ENCODE assay signal across 17 cellular contexts in genomic region chr6:68127066-68127465, GRCh38.
"Had no signal": no experiment of that assay in that cellular context is flagged by ENCODE, and none has a peak within 500 bp of the region (broad histone marks: within the 10 kb centered on the region; RNA-seq: fewer than 3 reads in every experiment).

No MANE protein-coding gene starts in this region.

- H3K27ac ChIP-seq: cardiac muscle cell, prostate gland, skin epidermis, transverse colon, vagina had no signal

- H3K36me3 ChIP-seq: cardiac muscle cell, prostate gland, transverse colon, vagina had no signal

- H3K4me3 ChIP-seq: cardiac muscle cell, lung, prostate gland, skin epidermis, transverse colon, vagina had no signal

- H3K4me3 Mint-ChIP-seq: activated CD8-positive, alpha-beta memory T cell treated with anti-CD3 and anti-CD28 coated beads, Interleukin-2, amount 10 ng/mL, durations not matched to agents 7 days and 5 days; activated naive CD4-positive, alpha-beta T cell treated with anti-CD3 and anti-CD28 coated beads, Interleukin-2, amount 50 U/mL, for 24 hours; activated T-cell treated with anti-CD3 and anti-CD28 coated beads, Interleukin-2, amount 50 U/mL, for 24 hours had no signal

- ATAC-seq: activated CD8-positive, alpha-beta memory T cell treated with anti-CD3 and anti-CD28 coated beads, Interleukin-2, amount 10 ng/mL, durations not matched to agents 7 days and 5 days; right cardiac atrium; stimulated activated naive CD8-positive, alpha-beta T cell treated with anti-CD3 and anti-CD28 coated beads, Interleukin-15, Interleukin-2, amounts not matched to agents 100 U/mL and 50 U/mL, for 24 hours had no signal

- H3K27me3 Mint-ChIP-seq: activated CD8-positive, alpha-beta memory T cell treated with anti-CD3 and anti-CD28 coated beads, Interleukin-2, amount 10 ng/mL, durations not matched to agents 7 days and 5 days; activated naive CD4-positive, alpha-beta T cell treated with anti-CD3 and anti-CD28 coated beads, Interleukin-2, amount 50 U/mL, for 24 hours; activated T-cell treated with anti-CD3 and anti-CD28 coated beads, Interleukin-2, amount 50 U/mL, for 24 hours had no signal

- H3K27ac Mint-ChIP-seq: activated CD8-positive, alpha-beta memory T cell treated with anti-CD3 and anti-CD28 coated beads, Interleukin-2, amount 10 ng/mL, durations not matched to agents 7 days and 5 days; activated naive CD4-positive, alpha-beta T cell treated with anti-CD3 and anti-CD28 coated beads, Interleukin-2, amount 50 U/mL, for 24 hours; activated T-cell treated with anti-CD3 and anti-CD28 coated beads, Interleukin-2, amount 50 U/mL, for 24 hours had no signal

- H3K27me3 ChIP-seq: cardiac muscle cell, transverse colon, vagina had no signal

- H3K36me3 Mint-ChIP-seq: activated CD8-positive, alpha-beta memory T cell treated with anti-CD3 and anti-CD28 coated beads, Interleukin-2, amount 10 ng/mL, durations not matched to agents 7 days and 5 days; activated naive CD4-positive, alpha-beta T cell treated with anti-CD3 and anti-CD28 coated beads, Interleukin-2, amount 50 U/mL, for 24 hours had no signal

- H3K4me1 Mint-ChIP-seq: activated CD8-positive, alpha-beta memory T cell treated with anti-CD3 and anti-CD28 coated beads, Interleukin-2, amount 10 ng/mL, durations not matched to agents 7 days and 5 days; activated naive CD4-positive, alpha-beta T cell treated with anti-CD3 and anti-CD28 coated beads, Interleukin-2, amount 50 U/mL, for 24 hours had no signal

- H3K4me1 ChIP-seq: prostate gland, transverse colon, vagina had no signal

- H3K9me3 Mint-ChIP-seq: activated naive CD4-positive, alpha-beta T cell treated with anti-CD3 and anti-CD28 coated beads, Interleukin-2, amount 50 U/mL, for 24 hours had no signal

- H3K9me3 ChIP-seq: prostate gland, transverse colon, vagina had no signal

- DNase-seq: activated CD4-positive, alpha-beta T cell treated with anti-CD3 and anti-CD28 coated beads for 1 hour; activated CD4-positive, alpha-beta T cell treated with anti-CD3 and anti-CD28 coated beads, Interleukin-2, amount 50 U/mL, for 4 hours; activated CD8-positive, alpha-beta memory T cell treated with anti-CD3 and anti-CD28 coated beads, Interleukin-2, amount 10 ng/mL, durations not matched to agents 7 days and 5 days; activated effector memory CD4-positive, alpha-beta T cell treated with anti-CD3 and anti-CD28 coated beads, Interleukin-2, amount 50 U/mL, for 16 hours; activated T-cell treated with anti-CD3 and anti-CD28 coated beads, Interleukin-2, amount 50 U/mL, for 24 hours; midbrain; right cardiac atrium; stimulated activated CD4-positive, alpha-beta T cell treated with anti-CD3 and anti-CD28 coated beads, Interleukin-15, amount 100 ng/mL, for 24 hours; stimulated activated CD4-positive, alpha-beta T cell treated with anti-CD3 and anti-CD28 coated beads, Interleukin-4, amount 100 ng/mL, for 24 hours; stimulated activated naive CD8-positive, alpha-beta T cell treated with anti-CD3 and anti-CD28 coated beads, Interleukin-15, Interleukin-2, amounts not matched to agents 100 U/mL and 50 U/mL, for 24 hours; transverse colon had no signal
